ENCODE assay signal across 1 cellular context in the genomic region with DNA sequence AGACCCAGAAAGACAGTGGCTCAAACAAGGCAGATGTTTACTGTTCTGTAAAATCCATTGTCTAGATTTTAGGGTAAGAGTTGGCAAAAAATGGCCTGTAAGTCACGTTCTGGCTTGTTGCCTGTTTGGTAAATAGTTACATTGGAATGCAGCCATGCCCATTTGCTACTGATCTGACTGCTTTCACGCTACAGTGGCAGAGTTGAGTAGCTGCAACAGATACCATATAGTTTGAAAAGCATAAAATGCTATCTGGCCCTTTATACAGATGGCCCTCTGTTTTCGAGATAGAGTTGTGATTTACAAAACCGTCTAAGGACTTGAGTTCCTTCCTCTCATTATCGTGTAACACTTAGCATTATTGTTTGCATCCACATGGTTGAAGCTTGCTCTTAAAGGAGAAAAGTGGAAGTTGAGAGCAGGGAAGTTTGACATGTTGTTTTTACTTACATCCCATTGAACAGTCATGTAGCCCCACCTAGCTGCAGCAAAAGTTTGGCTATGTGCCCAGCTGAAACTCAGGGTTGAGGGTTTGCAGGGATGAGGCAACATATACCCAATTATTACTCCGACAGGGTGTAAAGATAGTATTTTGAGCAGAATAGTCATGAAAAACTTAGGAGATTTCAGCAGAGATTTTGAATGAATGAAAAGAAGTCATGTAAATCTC.
TF ChIP-seq lines count a peak whose summit lies in the region.

No MANE protein-coding gene starts in this region.

TF ChIP-seq in liver, 16 proteins besides CTCF, POLR2A, EP300 and RAD21 (continued from another document):
- TF ChIP-seq, protein P1, sequence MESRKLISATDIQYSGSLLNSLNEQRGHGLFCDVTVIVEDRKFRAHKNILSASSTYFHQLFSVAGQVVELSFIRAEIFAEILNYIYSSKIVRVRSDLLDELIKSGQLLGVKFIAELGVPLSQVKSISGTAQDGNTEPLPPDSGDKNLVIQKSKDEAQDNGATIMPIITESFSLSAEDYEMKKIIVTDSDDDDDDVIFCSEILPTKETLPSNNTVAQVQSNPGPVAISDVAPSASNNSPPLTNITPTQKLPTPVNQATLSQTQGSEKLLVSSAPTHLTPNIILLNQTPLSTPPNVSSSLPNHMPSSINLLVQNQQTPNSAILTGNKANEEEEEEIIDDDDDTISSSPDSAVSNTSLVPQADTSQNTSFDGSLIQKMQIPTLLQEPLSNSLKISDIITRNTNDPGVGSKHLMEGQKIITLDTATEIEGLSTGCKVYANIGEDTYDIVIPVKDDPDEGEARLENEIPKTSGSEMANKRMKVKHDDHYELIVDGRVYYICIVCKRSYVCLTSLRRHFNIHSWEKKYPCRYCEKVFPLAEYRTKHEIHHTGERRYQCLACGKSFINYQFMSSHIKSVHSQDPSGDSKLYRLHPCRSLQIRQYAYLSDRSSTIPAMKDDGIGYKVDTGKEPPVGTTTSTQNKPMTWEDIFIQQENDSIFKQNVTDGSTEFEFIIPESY (IDR thresholded peaks at IDR 0.05): no peak
- TF ChIP-seq, protein P2, sequence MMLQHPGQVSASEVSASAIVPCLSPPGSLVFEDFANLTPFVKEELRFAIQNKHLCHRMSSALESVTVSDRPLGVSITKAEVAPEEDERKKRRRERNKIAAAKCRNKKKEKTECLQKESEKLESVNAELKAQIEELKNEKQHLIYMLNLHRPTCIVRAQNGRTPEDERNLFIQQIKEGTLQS (IDR thresholded peaks at IDR 0.05): no peak
- TF ChIP-seq HNF4G (IDR thresholded peaks at IDR 0.05) (no peak), TAF1 (conservative IDR thresholded peaks at IDR 0.05) (no peak), HNF4A (conservative IDR thresholded peaks at IDR 0.05) (no peak), GABPA (IDR thresholded peaks at IDR 0.05 in 1 of 2, conservative IDR thresholded peaks at IDR 0.05 in 1 of 2) (no peak), RXRA (IDR thresholded peaks at IDR 0.05) (no peak), FOXA2 (IDR thresholded peaks at IDR 0.05) (peak; percentile 86), FOXA1 (IDR thresholded peaks at IDR 0.05) (peak; percentile 66), JUND (IDR thresholded peaks at IDR 0.05) (peak in 1 of 2 donors; percentile 7), YY1 (IDR thresholded peaks at IDR 0.05) (peak; percentile 40), NR2F2 (IDR thresholded peaks at IDR 0.05) (no peak), EGR1 (IDR thresholded peaks at IDR 0.05; ENCODE audit: low read depth in 2 of 2) (no peak)
- TF ChIP-seq, protein P3, sequence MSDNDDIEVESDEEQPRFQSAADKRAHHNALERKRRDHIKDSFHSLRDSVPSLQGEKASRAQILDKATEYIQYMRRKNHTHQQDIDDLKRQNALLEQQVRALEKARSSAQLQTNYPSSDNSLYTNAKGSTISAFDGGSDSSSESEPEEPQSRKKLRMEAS (IDR thresholded peaks at IDR 0.05): no peak
- TF ChIP-seq, protein P4, sequence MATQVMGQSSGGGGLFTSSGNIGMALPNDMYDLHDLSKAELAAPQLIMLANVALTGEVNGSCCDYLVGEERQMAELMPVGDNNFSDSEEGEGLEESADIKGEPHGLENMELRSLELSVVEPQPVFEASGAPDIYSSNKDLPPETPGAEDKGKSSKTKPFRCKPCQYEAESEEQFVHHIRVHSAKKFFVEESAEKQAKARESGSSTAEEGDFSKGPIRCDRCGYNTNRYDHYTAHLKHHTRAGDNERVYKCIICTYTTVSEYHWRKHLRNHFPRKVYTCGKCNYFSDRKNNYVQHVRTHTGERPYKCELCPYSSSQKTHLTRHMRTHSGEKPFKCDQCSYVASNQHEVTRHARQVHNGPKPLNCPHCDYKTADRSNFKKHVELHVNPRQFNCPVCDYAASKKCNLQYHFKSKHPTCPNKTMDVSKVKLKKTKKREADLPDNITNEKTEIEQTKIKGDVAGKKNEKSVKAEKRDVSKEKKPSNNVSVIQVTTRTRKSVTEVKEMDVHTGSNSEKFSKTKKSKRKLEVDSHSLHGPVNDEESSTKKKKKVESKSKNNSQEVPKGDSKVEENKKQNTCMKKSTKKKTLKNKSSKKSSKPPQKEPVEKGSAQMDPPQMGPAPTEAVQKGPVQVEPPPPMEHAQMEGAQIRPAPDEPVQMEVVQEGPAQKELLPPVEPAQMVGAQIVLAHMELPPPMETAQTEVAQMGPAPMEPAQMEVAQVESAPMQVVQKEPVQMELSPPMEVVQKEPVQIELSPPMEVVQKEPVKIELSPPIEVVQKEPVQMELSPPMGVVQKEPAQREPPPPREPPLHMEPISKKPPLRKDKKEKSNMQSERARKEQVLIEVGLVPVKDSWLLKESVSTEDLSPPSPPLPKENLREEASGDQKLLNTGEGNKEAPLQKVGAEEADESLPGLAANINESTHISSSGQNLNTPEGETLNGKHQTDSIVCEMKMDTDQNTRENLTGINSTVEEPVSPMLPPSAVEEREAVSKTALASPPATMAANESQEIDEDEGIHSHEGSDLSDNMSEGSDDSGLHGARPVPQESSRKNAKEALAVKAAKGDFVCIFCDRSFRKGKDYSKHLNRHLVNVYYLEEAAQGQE (IDR thresholded peaks at IDR 0.05): no peak
